Comparison of ENCODE assay signal across 8 cellular contexts in the genomic region with DNA sequence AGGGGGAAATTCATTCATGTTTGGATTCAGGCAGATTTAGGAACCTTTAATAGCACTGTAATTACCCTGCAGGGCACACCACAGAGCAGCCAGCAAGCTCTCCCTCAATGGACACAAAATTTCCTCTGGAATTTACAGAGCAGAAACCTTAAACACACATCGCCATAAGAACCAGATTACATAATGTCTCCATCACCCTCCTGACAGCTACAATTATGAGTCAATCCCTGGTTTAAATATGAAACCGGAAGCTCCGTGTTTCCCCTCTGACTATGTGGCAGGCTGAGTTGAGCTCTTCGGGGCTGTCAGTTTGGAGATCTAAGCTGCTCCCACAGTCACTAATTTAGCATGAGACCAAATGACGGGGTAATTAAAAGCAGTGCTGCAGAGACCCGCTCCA.
A peak's percentile ranks its signal among the peaks of the same experiment; 100 is the strongest.
DNase-seq lines count a peak whose midpoint lies in the region; ATAC-seq and TF ChIP-seq lines count a peak whose summit lies in the region.

No MANE protein-coding gene starts in this region.

- CTCF ChIA-PET in Caco-2 (lab: Charles Lee), result no interaction called here

- H3K27ac ChIP-seq in muscle layer of duodenum (ENCODE audit: low read length), result peak overlapping the region; percentile 78

- intact Hi-C loops in Caco-2 (cut with micrococcal nuclease; ENCODE audit: unreplicated experiment), result no loop called here

- H3K4me1 ChIP-seq in Caco-2 (peaks cover 30% of the 10 kb centered on the region; the same call in 1 of the 2 replicates), muscle layer of duodenum (ENCODE audit: control insufficient read depth in 1 of 2, insufficient read depth in 2 of 2, low read length in 2 of 2) (peaks cover 11 to 23% of the 10 kb centered on the region in 2 donors)

- H3K4me3 ChIP-seq in Caco-2 (ENCODE audit: low read depth, low read length) (no peak overlapping the region), muscle layer of duodenum (ENCODE audit: low read depth in 1 of 2, low read length in 2 of 2) (peak overlapping the region; percentile 16 to 40)

- no TSS peak for BruUV-seq in Caco-2 (replicated peaks; lab: Mats Ljungman, UMichigan)

- POLR2A ChIA-PET in Caco-2 (lab: Charles Lee), result interaction anchor here (0.6 kb wide), 1 partner anchor 94 kb away, joined by 3 read pairs; no protein-coding TSS in a partner anchor

- no peaks in the 10 kb centered on the region for H3K27me3 Mint-ChIP-seq in Caco-2 (ENCODE audit: insufficient read depth, unreplicated experiment)

- H3K36me3 Mint-ChIP-seq in Caco-2 (ENCODE audit: insufficient read depth, unreplicated experiment), result no peaks in the 10 kb centered on the region

- H3K4me1 Mint-ChIP-seq in Caco-2 (ENCODE audit: low read depth, unreplicated experiment), result peaks cover 15% of the 10 kb centered on the region

- H3K36me3 ChIP-seq in Caco-2 (ENCODE audit: control insufficient read depth, insufficient read depth, low read length), result no peaks in the 10 kb centered on the region
- no peaks in the 10 kb centered on the region for H3K36me3 ChIP-seq in muscle layer of duodenum (ENCODE audit: control insufficient read depth in 1 of 2, insufficient read depth in 2 of 2, low read length in 2 of 2)

- H3K9me3 Mint-ChIP-seq in Caco-2 (ENCODE audit: unreplicated experiment), result no peaks in the 10 kb centered on the region

- TF ChIP-seq CTCF in Caco-2 (IDR thresholded peaks at IDR 0.05; ENCODE audit: insufficient read depth in 1 of 2, low read depth in 1 of 2, low read length in 1 of 2, severe bottlenecking in 1 of 2, unreplicated experiment in 1 of 2), result no peak

- H3K27me3 ChIP-seq in Caco-2 (replicated peaks; ENCODE audit: control insufficient read depth, insufficient read depth, low read length) (no peaks in the 10 kb centered on the region), muscle layer of duodenum (ENCODE audit: low read depth, low read length) (no peaks in the 10 kb centered on the region)

- DNase-seq in Caco-2 (peak in 1 of 2 experiments; percentile 14), RPMI7951 (ENCODE audit: low read depth) (peak; percentile 89), dermis microvascular lymphatic vessel endothelial cell (ENCODE audit: low read depth in 2 of 2) (peak; percentile 61 to 90), 8988T (no peak), epidermal melanocyte (ENCODE audit: insufficient read length, low spot score) (no peak)

- H3K4me3 Mint-ChIP-seq in Caco-2 (ENCODE audit: unreplicated experiment), result peak overlapping the region; percentile 61

- H3K27ac Mint-ChIP-seq in Caco-2 (ENCODE audit: unreplicated experiment), result peak overlapping the region; percentile 85

- H3K9me3 ChIP-seq in Caco-2, result no peaks in the 10 kb centered on the region
- no peaks in the 10 kb centered on the region for H3K9me3 ChIP-seq in muscle layer of duodenum (ENCODE audit: control insufficient read depth in 1 of 2, low read length in 2 of 2)

- ATAC-seq in GM19328 (IDR thresholded peaks at IDR 0.05; ENCODE audit: unreplicated experiment), result peak; percentile 69
- ATAC-seq in HG03196 (IDR thresholded peaks at IDR 0.05; ENCODE audit: unreplicated experiment), result peak; percentile 79

Comparison
In these comparisons a context has a peak if more than half of its experiments do, and no peak if none do; other contexts are left out.
1. DNase-seq: peak in RPMI7951 (single experiment) and dermis microvascular lymphatic vessel endothelial cell (2 of 2); none in 8988T (single experiment) and epidermal melanocyte (single experiment).